8 cellular contexts compared by ENCODE assay signal in genomic region chr18:13217466-13217961, GRCh38. TPM values are rescaled to one million over a fixed set of nuclear protein-coding genes. Genes with fewer than 3 reads are reported as not detected.
DNase-seq lines count a peak whose midpoint lies in the region; ATAC-seq and TF ChIP-seq lines count a peak whose summit lies in the region.

No MANE protein-coding gene starts in this region.

- DNase-seq in AG20443 (ENCODE audit: low spot score) = peak; percentile 51
- DNase-seq in GM19240 (ENCODE audit: insufficient read length, low spot score) = peak; percentile 29
- DNase-seq in NCI-H345 treated with DMSO at 0.1 percent for 48 hours (lab: John Stamatoyannopoulos, UW; ENCODE audit: unreplicated experiment) = peak; percentile 20
- DNase-seq in activated T-cell treated with anti-CD3 and anti-CD28 coated beads, Interleukin-2, amount 50 U/mL, for 72 hours = peak; percentile 71 to 72
- DNase-seq in fibroblast of the aortic adventitia (ENCODE audit: low read depth) = no peak
- DNase-seq in neural progenitor cell (ENCODE audit: low spot score) = peak; percentile 87
- DNase-seq in testis = peak; percentile 59
- no peak for DNase-seq in GOT3 (lab: John Stamatoyannopoulos, UW)

- H3K4me2 ChIP-seq in neural progenitor cell = peak overlapping the region; percentile 95

- no peaks in the 10 kb centered on the region for H3K79me2 ChIP-seq in neural progenitor cell (ENCODE audit: low read depth)

- TF ChIP-seq CTCF in fibroblast of the aortic adventitia (IDR thresholded peaks at IDR 0.05; ENCODE audit: insufficient read depth, low read length) (no peak), neural progenitor cell (IDR thresholded peaks at IDR 0.05) (no peak), testis (IDR thresholded peaks at IDR 0.05) (no peak)

- peaks cover 17% of the 10 kb centered on the region for H3K4me1 ChIP-seq in neural progenitor cell
- peaks cover 24% of the 10 kb centered on the region for H3K4me1 ChIP-seq in testis

- peaks cover 44% of the 10 kb centered on the region for H3K4me1 Mint-ChIP-seq in activated T-cell treated with anti-CD3 and anti-CD28 coated beads, Interleukin-2, amount 50 U/mL, for 72 hours (ENCODE audit: low read depth)
- peaks cover 32% of the 10 kb centered on the region for H3K4me1 Mint-ChIP-seq in neural progenitor cell

- no peak overlapping the region for H3K27ac Mint-ChIP-seq in activated T-cell treated with anti-CD3 and anti-CD28 coated beads, Interleukin-2, amount 50 U/mL, for 72 hours
- no peak overlapping the region for H3K27ac Mint-ChIP-seq in neural progenitor cell

- peaks cover 77% of the 10 kb centered on the region for H3K27me3 ChIP-seq in neural progenitor cell
- no peaks in the 10 kb centered on the region for H3K27me3 ChIP-seq in testis

- H3K36me3 Mint-ChIP-seq in activated T-cell treated with anti-CD3 and anti-CD28 coated beads, Interleukin-2, amount 50 U/mL, for 72 hours (ENCODE audit: insufficient read depth in 2 of 2) = peaks cover 1 to 5% of the 10 kb centered on the region in 2 donors
- H3K36me3 Mint-ChIP-seq in neural progenitor cell = no peaks in the 10 kb centered on the region

- H3F3A ChIP-seq in neural progenitor cell (ENCODE audit: low read depth) = peaks cover 21% of the 10 kb centered on the region

- H3K27ac ChIP-seq in neural progenitor cell = no peak overlapping the region
- H3K27ac ChIP-seq in testis = peak overlapping the region; percentile 73 to 89

- H3K4me3 ChIP-seq in fibroblast of the aortic adventitia (ENCODE audit: low read depth, low read length) (peak overlapping the region; percentile 46), neural progenitor cell (peak overlapping the region; percentile 78), testis (peak overlapping the region; percentile 64 to 72)

- no peaks in the 10 kb centered on the region for H3K9me3 ChIP-seq in neural progenitor cell (ENCODE audit: low read depth)
- no peaks in the 10 kb centered on the region for H3K9me3 ChIP-seq in testis

- no peaks in the 10 kb centered on the region for H3K9me3 Mint-ChIP-seq in activated T-cell treated with anti-CD3 and anti-CD28 coated beads, Interleukin-2, amount 50 U/mL, for 72 hours
- H3K9me3 Mint-ChIP-seq in neural progenitor cell = no peaks in the 10 kb centered on the region

- H3K36me3 ChIP-seq in neural progenitor cell = no peaks in the 10 kb centered on the region
- H3K36me3 ChIP-seq in testis (ENCODE audit: low read depth, missing control alignments) = no peaks in the 10 kb centered on the region

- ATAC-seq in activated T-cell treated with anti-CD3 and anti-CD28 coated beads, Interleukin-2, amount 50 U/mL, for 72 hours (replicated peaks in 1 of 2) = peak; percentile 66

- H2AFZ ChIP-seq in neural progenitor cell (replicated peaks) = peak overlapping the region; percentile 88

- peak overlapping the region; percentile 36 to 78 for H3K4me3 Mint-ChIP-seq in activated T-cell treated with anti-CD3 and anti-CD28 coated beads, Interleukin-2, amount 50 U/mL, for 72 hours
- H3K4me3 Mint-ChIP-seq in neural progenitor cell = no peak overlapping the region

- TF ChIP-seq POLR2A in testis (IDR thresholded peaks at IDR 0.05) = no peak

- H3K27me3 Mint-ChIP-seq in activated T-cell treated with anti-CD3 and anti-CD28 coated beads, Interleukin-2, amount 50 U/mL, for 72 hours (ENCODE audit: low read depth) = peaks cover 37% of the 10 kb centered on the region
- peaks cover 23% of the 10 kb centered on the region for H3K27me3 Mint-ChIP-seq in neural progenitor cell (ENCODE audit: insufficient read depth, low read depth)

- H3K9ac ChIP-seq in neural progenitor cell = no peak overlapping the region

- intact Hi-C loops in testis (cut with DNase I; ENCODE audit: low total_unique reads) = loop anchor here (10.0 kb wide), 1 partner anchor 407 kb away; no protein-coding TSS in a partner anchor

- peaks cover 20% of the 10 kb centered on the region for H4K20me1 ChIP-seq in neural progenitor cell (ENCODE audit: low read depth)

- WGBS in testis, 2 donors = 0% methylated on average over 50 of the region's 64 CpGs; no CpG with 5 or more reads in 1 of the 2 donors

RNA-seq across cellular contexts. Expression of gene LDLRAD4, which starts 1.0 kb away (rescaled TPM):
- total RNA-seq in activated T-cell treated with anti-CD3 and anti-CD28 coated beads, Interleukin-2, amount 50 U/mL, for 72 hours = 10 to 100 TPM; 46.0 to 47.2 TPM
- 0.54 TPM in 1 of 2 replicates, not detected in the other for total RNA-seq in fibroblast of the aortic adventitia (ENCODE audit: low replicate concordance)
- total RNA-seq in neural progenitor cell (ENCODE audit: low replicate concordance) = 0.28 and 0.65 TPM in 2 replicates
- total RNA-seq in testis = 10 to 100 TPM; 25.9 to 42.2 TPM
- 22.0 TPM for polyA plus RNA-seq in testis (ENCODE audit: insufficient read depth, low read depth, low replicate concordance)

Comparison
In these comparisons a context has a peak if more than half of its experiments do, and no peak if none do; other contexts are left out.
1. DNase-seq: peak in AG20443 (single experiment), GM19240 (single experiment), NCI-H345 treated with DMSO at 0.1 percent for 48 hours (single experiment), activated T-cell treated with anti-CD3 and anti-CD28 coated beads, Interleukin-2, amount 50 U/mL, for 72 hours (2 of 2), neural progenitor cell (single experiment) and testis (single experiment); none in fibroblast of the aortic adventitia (single experiment) and GOT3 (single experiment).
2. RNA of gene LDLRAD4, which starts 1.0 kb away (total RNA-seq): 46.0 to 47.2 TPM in activated T-cell treated with anti-CD3 and anti-CD28 coated beads, Interleukin-2, amount 50 U/mL, for 72 hours and 25.9 to 42.2 TPM in testis; 0.28 to 0.65 TPM in neural progenitor cell and 0.54 TPM in fibroblast of the aortic adventitia; every median in the first group is over 10 times any median in the second.
3. Peak in every context shown above with its lines, with median percentiles within 50 percentile points of each other: H3K4me3 ChIP-seq.